In the genomic region with DNA sequence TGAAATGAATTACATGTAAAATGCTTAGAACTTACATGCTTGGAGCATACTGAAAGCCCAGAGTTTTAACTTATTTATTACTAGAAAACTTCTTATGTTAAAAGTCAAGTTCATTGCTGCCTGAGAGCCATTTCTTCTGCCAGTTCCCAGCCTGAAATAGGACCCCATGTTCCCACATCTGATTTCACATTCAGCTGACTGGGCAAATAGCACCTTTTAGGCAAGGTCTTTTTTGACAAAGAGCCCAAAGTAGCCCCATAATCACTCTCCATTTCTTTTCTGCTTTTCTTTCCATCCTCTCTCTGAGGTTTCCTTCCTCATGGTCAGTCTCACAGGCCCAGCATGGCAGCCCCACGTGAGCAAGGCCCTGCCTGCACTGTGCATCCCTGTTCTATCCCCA, we compare ENCODE assay signal across 12 cellular contexts. TPM values are rescaled to one million over a fixed set of nuclear protein-coding genes. Genes with fewer than 3 reads are reported as not detected.
DNase-seq lines count a peak whose midpoint lies in the region; ATAC-seq and TF ChIP-seq lines count a peak whose summit lies in the region.
"Had no signal": no experiment of that assay in that cellular context is flagged by ENCODE, and none has a peak within 500 bp of the region (broad histone marks: within the 10 kb centered on the region; RNA-seq: fewer than 3 reads in every experiment).

No MANE protein-coding gene starts in this region.

- H4K20me1 ChIP-seq in BLaER1 treated with 17β-estradiol and CSF1 and Interleukin-3, amounts not matched to agents 10 nM and 100 nM: peaks cover 19 to 33% (median 26%) of the 10 kb centered on the region in 11 experiments; a peak in 20 of 22 replicates
- H4K20me1 ChIP-seq in GM23338 (replicated peaks; ENCODE audit: insufficient read depth): peaks cover 14% of the 10 kb centered on the region; the same call in 1 of the 2 replicates

- H3K9ac ChIP-seq in BLaER1 treated with 17β-estradiol and CSF1 and Interleukin-3, amounts not matched to agents 10 nM and 100 nM: peak overlapping the region; percentile 42 to 100 (median 98); a peak in 19 of 22 replicates
- H3K9ac ChIP-seq in adipocyte (ENCODE audit: low read length): peak overlapping the region; percentile 99

- H3K79me2 ChIP-seq in GM23338 (replicated peaks; ENCODE audit: insufficient read depth): peaks cover 31% of the 10 kb centered on the region

- peaks cover 36 to 86% (median 76%) of the 10 kb centered on the region in 10 experiments for H3K4me1 ChIP-seq in BLaER1 treated with 17β-estradiol and CSF1 and Interleukin-3, amounts not matched to agents 10 nM and 100 nM
- H3K4me1 ChIP-seq in GM23338 (ENCODE audit: insufficient read depth): no peaks in the 10 kb centered on the region
- peaks cover 4% of the 10 kb centered on the region for H3K4me1 ChIP-seq in adipocyte (ENCODE audit: control insufficient read depth, insufficient read depth, low read length)

- peaks cover 38% of the 10 kb centered on the region for H3K36me3 Mint-ChIP-seq in GM23338 (ENCODE audit: low read depth)
- H3K36me3 Mint-ChIP-seq in nephron progenitor cell (ENCODE audit: low read depth): peaks cover 45% of the 10 kb centered on the region

- no peak for DNase-seq in GM23338 (ENCODE audit: low spot score)
- no peak for DNase-seq in adipocyte (ENCODE audit: low read depth)
- DNase-seq in nephron progenitor cell: no peak
- DNase-seq in HEK293T (ENCODE audit: extremely low spot score): no peak
- DNase-seq in UCSD-AML1 (lab: John Stamatoyannopoulos, UW; ENCODE audit: unreplicated experiment): no peak
- DNase-seq: activated CD8-positive, alpha-beta memory T cell treated with anti-CD3 and anti-CD28 coated beads, Interleukin-2, amount 50 U/mL, for 4 hours; PC-3; T1000 had no signal

- no peak for TF ChIP-seq CTCF in GM23338 (conservative IDR thresholded peaks at IDR 0.05; ENCODE audit: low read depth in 2 of 2)
- no peak for TF ChIP-seq CTCF in nephron progenitor cell (IDR thresholded peaks at IDR 0.05)

- no peaks in the 10 kb centered on the region for H3K9me3 ChIP-seq in BLaER1 treated with 17β-estradiol and CSF1 and Interleukin-3, amounts not matched to agents 10 nM and 100 nM (replicated peaks in 1 of 11)
- no peaks in the 10 kb centered on the region for H3K9me3 ChIP-seq in adipocyte (ENCODE audit: control insufficient read depth, low read length)

- no peaks in the 10 kb centered on the region for H3K9me3 Mint-ChIP-seq in GM23338
- no peaks in the 10 kb centered on the region for H3K9me3 Mint-ChIP-seq in nephron progenitor cell

- H3K27ac Mint-ChIP-seq in GM23338 (no peak overlapping the region), nephron progenitor cell (peak overlapping the region; percentile 87)

- H3K4me1 Mint-ChIP-seq in GM23338 (peaks cover 5% of the 10 kb centered on the region; the same call in 2 of the 3 replicates), nephron progenitor cell (peaks cover 21% of the 10 kb centered on the region)

- H3K4me3 Mint-ChIP-seq in GM23338 (no peak overlapping the region), nephron progenitor cell (peak overlapping the region; percentile 45)

- H3F3A ChIP-seq in GM23338 (replicated peaks; ENCODE audit: low read depth): peaks cover 8% of the 10 kb centered on the region; the same call in 1 of the 2 replicates

- peak overlapping the region in 10 of 11 experiments; percentile 59 to 88 (median 70); a peak in 19 of 22 replicates for H3K4me2 ChIP-seq in BLaER1 treated with 17β-estradiol and CSF1 and Interleukin-3, amounts not matched to agents 10 nM and 100 nM
- H3K4me2 ChIP-seq in GM23338: no peak overlapping the region

- H3K36me3 ChIP-seq in BLaER1 treated with 17β-estradiol and CSF1 and Interleukin-3, amounts not matched to agents 10 nM and 100 nM: peaks cover 32 to 82% (median 73%) of the 10 kb centered on the region in 11 experiments
- H3K36me3 ChIP-seq in GM23338 (ENCODE audit: insufficient read depth) (peaks cover 30% of the 10 kb centered on the region; the same call in 1 of the 2 replicates), adipocyte (ENCODE audit: control insufficient read depth, insufficient read depth, low read length, severe bottlenecking) (peaks cover 26% of the 10 kb centered on the region)

- H3K27ac ChIP-seq in BLaER1 treated with 17β-estradiol and CSF1 and Interleukin-3, amounts not matched to agents 10 nM and 100 nM: peak overlapping the region; percentile 48 to 100 (median 99)
- peak overlapping the region; percentile 87; the same call in 1 of the 2 replicates for H3K27ac ChIP-seq in GM23338 (ENCODE audit: low read depth)

- H3K9me2 ChIP-seq in GM23338 (ENCODE audit: insufficient read depth): no peaks in the 10 kb centered on the region

- H3K27me3 Mint-ChIP-seq in GM23338 (ENCODE audit: insufficient read depth, low read depth, poor library complexity) (peaks cover 9% of the 10 kb centered on the region), nephron progenitor cell (ENCODE audit: low read depth, poor library complexity) (peaks cover 3% of the 10 kb centered on the region)

- no peak for ATAC-seq in GM23338
- no peak for ATAC-seq in HG02571 (IDR thresholded peaks at IDR 0.05; ENCODE audit: unreplicated experiment)
- ATAC-seq in GM18909 (IDR thresholded peaks at IDR 0.05; ENCODE audit: poor library complexity, unreplicated experiment): no peak
- ATAC-seq: PC-3 had no signal

- POLR2A ChIA-PET in HEK293T (lab: Yijun Ruan, JAX): interaction anchor here (1.8 kb wide), 1 partner anchor 8 kb away, joined by 8 read pairs; no protein-coding TSS in a partner anchor

- H3K27me3 ChIP-seq in BLaER1 treated with 17β-estradiol and CSF1 and Interleukin-3, amounts not matched to agents 10 nM and 100 nM: no peaks in the 10 kb centered on the region
- no peaks in the 10 kb centered on the region for H3K27me3 ChIP-seq in GM23338 (ENCODE audit: insufficient read depth)
- H3K27me3 ChIP-seq in adipocyte (replicated peaks; ENCODE audit: control insufficient read depth, insufficient read depth, low read length): no peaks in the 10 kb centered on the region

- no peak overlapping the region for H2AFZ ChIP-seq in GM23338

- peak overlapping the region in 2 of 10 experiments; percentile 78 to 87; a peak in 2 of 20 replicates for H3K4me3 ChIP-seq in BLaER1 treated with 17β-estradiol and CSF1 and Interleukin-3, amounts not matched to agents 10 nM and 100 nM
- H3K4me3 ChIP-seq in GM23338 (no peak overlapping the region), adipocyte (ENCODE audit: low read length) (no peak overlapping the region)
- H3K4me3 ChIP-seq: lung had no signal

- CTCF ChIA-PET in HEK293T (lab: Yijun Ruan, JAX): no interaction called here

TF ChIP-seq in GM23338, 12 proteins besides CTCF, POLR2A, EP300 and RAD21 (continues in another document):
- no peak for TF ChIP-seq POLR2AphosphoS5 (IDR thresholded peaks at IDR 0.05; ENCODE audit: low read depth)
- TF ChIP-seq NANOG (IDR thresholded peaks at IDR 0.05; ENCODE audit: borderline replicate concordance): no peak
- no peak for TF ChIP-seq EZH2phosphoT487 (IDR thresholded peaks at IDR 0.05; ENCODE audit: unreplicated experiment)
- TF ChIP-seq, protein P1, sequence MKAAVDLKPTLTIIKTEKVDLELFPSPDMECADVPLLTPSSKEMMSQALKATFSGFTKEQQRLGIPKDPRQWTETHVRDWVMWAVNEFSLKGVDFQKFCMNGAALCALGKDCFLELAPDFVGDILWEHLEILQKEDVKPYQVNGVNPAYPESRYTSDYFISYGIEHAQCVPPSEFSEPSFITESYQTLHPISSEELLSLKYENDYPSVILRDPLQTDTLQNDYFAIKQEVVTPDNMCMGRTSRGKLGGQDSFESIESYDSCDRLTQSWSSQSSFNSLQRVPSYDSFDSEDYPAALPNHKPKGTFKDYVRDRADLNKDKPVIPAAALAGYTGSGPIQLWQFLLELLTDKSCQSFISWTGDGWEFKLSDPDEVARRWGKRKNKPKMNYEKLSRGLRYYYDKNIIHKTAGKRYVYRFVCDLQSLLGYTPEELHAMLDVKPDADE (IDR thresholded peaks at IDR 0.05): no peak

TF ChIP-seq in HEK293T, 16 proteins besides CTCF, POLR2A, EP300 and RAD21:
- TF ChIP-seq NFRKB (IDR thresholded peaks at IDR 0.05) (no peak), FOXA1 (IDR thresholded peaks at IDR 0.05) (no peak)

RNA-seq across cellular contexts. Expression of a gene that starts 1.1 kb away (rescaled TPM):
- total RNA-seq in GM23338 (2014; rRNA removed; shearing (Covaris generic)): 378 and 411 TPM in 2 replicates
- 296 and 356 TPM in 2 replicates for polyA plus RNA-seq in GM23338 (2016; fragmentation: Nextera tagmentation; extraction: Ambion mirVana)

RNA-seq across cellular contexts. Expression of a gene that starts 16.8 kb away (rescaled TPM):
- total RNA-seq in GM23338 (2014; rRNA removed; shearing (Covaris generic)): 30.4 and 45.0 TPM in 2 replicates
- 84.6 and 108 TPM in 2 replicates for polyA plus RNA-seq in GM23338 (2016; fragmentation: Nextera tagmentation; extraction: Ambion mirVana)

RNA-seq across cellular contexts. Expression of a gene that starts 17.4 kb away (rescaled TPM):
- total RNA-seq in GM23338 (2014; rRNA removed; shearing (Covaris generic)): 20.4 and 27.1 TPM in 2 replicates
- polyA plus RNA-seq in GM23338 (2016; fragmentation: Nextera tagmentation; extraction: Ambion mirVana): 53.0 and 53.5 TPM in 2 replicates

RNA-seq across cellular contexts. Expression of a gene that starts 47.8 kb away (rescaled TPM):
- total RNA-seq in GM23338 (2014; rRNA removed; shearing (Covaris generic)): 92.7 and 99.3 TPM in 2 replicates
- 59.0 and 71.0 TPM in 2 replicates for polyA plus RNA-seq in GM23338 (2016; fragmentation: Nextera tagmentation; extraction: Ambion mirVana)

RNA-seq across cellular contexts. Expression of a gene that starts 50.6 kb away (rescaled TPM):
- 39.1 and 82.1 TPM in 2 replicates for total RNA-seq in GM23338 (2014; rRNA removed; shearing (Covaris generic))
- 103 and 115 TPM in 2 replicates for polyA plus RNA-seq in GM23338 (2016; fragmentation: Nextera tagmentation; extraction: Ambion mirVana)
